Comparison of ENCODE assay signal across 9 cellular contexts in the genomic region with DNA sequence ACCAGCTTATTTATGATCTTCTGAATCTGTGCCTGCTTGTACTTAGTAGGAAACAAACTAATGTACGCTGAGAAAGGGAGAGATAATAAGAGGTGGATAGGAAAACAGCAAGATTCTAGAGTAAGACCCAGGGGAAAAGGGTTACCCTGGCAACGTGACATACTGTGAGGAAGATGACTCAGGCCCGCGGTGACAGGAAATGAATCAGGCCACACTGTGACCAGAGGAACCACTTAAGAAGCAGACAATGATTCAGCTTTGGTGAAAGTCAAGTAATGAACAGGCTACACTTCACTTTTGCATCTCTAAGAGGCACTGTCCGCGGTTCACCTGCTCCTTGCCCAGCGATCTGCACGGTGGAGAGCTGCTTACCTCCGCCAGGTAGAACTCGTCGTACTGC.
DNase-seq lines count a peak whose midpoint lies in the region; ATAC-seq, FAIRE-seq and TF ChIP-seq lines count a peak whose summit lies in the region.
"Had no signal": no experiment of that assay in that cellular context is flagged by ENCODE, and none has a peak within 500 bp of the region (broad histone marks: within the 10 kb centered on the region; RNA-seq: fewer than 3 reads in every experiment).

No MANE protein-coding gene starts in this region.

- H3K36me3 Mint-ChIP-seq in activated B cell treated with CpG ODN at 0.5 μM for 24 hours (ENCODE audit: low read depth) = no peaks in the 10 kb centered on the region
- H3K36me3 Mint-ChIP-seq: activated naive CD8-positive, alpha-beta T cell had no signal

- DNase-seq in GOT3 (lab: John Stamatoyannopoulos, UW) (peak; percentile 31), KG1 (lab: John Stamatoyannopoulos, UW) (peak; percentile 45), activated B cell treated with CpG ODN at 0.5 μM for 24 hours (no peak), iPS DF 19.7 (ENCODE audit: low read depth, low spot score) (peak; percentile 68), urothelium cell line (ENCODE audit: low spot score) (peak; percentile 76), OCI-M2 (lab: John Stamatoyannopoulos, UW; ENCODE audit: unreplicated experiment) (no peak), D721Med (ENCODE audit: insufficient read length, low spot score) (no peak)

- H3K27me3 Mint-ChIP-seq in activated B cell treated with CpG ODN at 0.5 μM for 24 hours = no peaks in the 10 kb centered on the region
- H3K27me3 Mint-ChIP-seq: activated naive CD8-positive, alpha-beta T cell had no signal

- no peaks in the 10 kb centered on the region for H3K9me3 Mint-ChIP-seq in activated B cell treated with CpG ODN at 0.5 μM for 24 hours

- CTCF ChIA-PET in activated B cell treated with CpG ODN at 0.5 μM for 24 hours (lab: Charles Lee) = no interaction called here

- no peak overlapping the region for H3K4me3 Mint-ChIP-seq in activated B cell treated with CpG ODN at 0.5 μM for 24 hours
- H3K4me3 Mint-ChIP-seq: activated naive CD8-positive, alpha-beta T cell had no signal

- intact Hi-C loops in activated B cell treated with CpG ODN at 0.5 μM for 24 hours (cut with micrococcal nuclease) = no loop called here

- H3K27ac Mint-ChIP-seq in activated B cell treated with CpG ODN at 0.5 μM for 24 hours = no peak overlapping the region
- H3K27ac Mint-ChIP-seq: activated naive CD8-positive, alpha-beta T cell had no signal

- peak; percentile 96 for ATAC-seq in GM18498 (IDR thresholded peaks at IDR 0.05; ENCODE audit: unreplicated experiment)
- ATAC-seq in activated B cell treated with CpG ODN at 0.5 μM for 24 hours (ENCODE audit: low read depth) = peak; percentile 49

- FAIRE-seq in urothelium cell line (lab: Jason Lieb, UNC) = peak; percentile 63
- FAIRE-seq in D721Med (lab: Jason Lieb, UNC) = no peak

- no peaks in the 10 kb centered on the region for H3K4me1 Mint-ChIP-seq in activated B cell treated with CpG ODN at 0.5 μM for 24 hours

- POLR2A ChIA-PET in activated B cell treated with CpG ODN at 0.5 μM for 24 hours (lab: Charles Lee) = no interaction called here

- TF ChIP-seq CTCF in activated B cell treated with CpG ODN at 0.5 μM for 24 hours (IDR thresholded peaks at IDR 0.05) (no peak), D721Med (IDR thresholded peaks at IDR 0.05; ENCODE audit: insufficient read depth, missing control alignments) (no peak)

Comparison
In these comparisons a context has a peak if more than half of its experiments do, and no peak if none do; other contexts are left out.
1. DNase-seq: peak in GOT3 (single experiment), KG1 (single experiment), iPS DF 19.7 (single experiment) and urothelium cell line (single experiment); none in activated B cell treated with CpG ODN at 0.5 μM for 24 hours (single experiment), OCI-M2 (single experiment) and D721Med (single experiment).